Comparison of ENCODE assay signal across 20 cellular contexts in genomic region chr9:17422994-17423680, GRCh38.
DNase-seq lines count a peak whose midpoint lies in the region; ATAC-seq, FAIRE-seq and TF ChIP-seq lines count a peak whose summit lies in the region.
"Had no signal": no experiment of that assay in that cellular context is flagged by ENCODE, and none has a peak within 500 bp of the region (broad histone marks: within the 10 kb centered on the region; RNA-seq: fewer than 3 reads in every experiment).

No MANE protein-coding gene starts in this region.

- no peak overlapping the region for H3K4ac ChIP-seq in IMR-90 (ENCODE audit: low read depth, low read length)

- H3K14ac ChIP-seq in IMR-90 (replicated peaks; ENCODE audit: low read depth, low read length): no peak overlapping the region; the same call in 1 of the 2 replicates

- dilution Hi-C loops in IMR-90 (cut with HindIII; ENCODE audit: low sequenced_read_pairs, unreplicated experiment): no loop called here

- no peak overlapping the region for H3K56ac ChIP-seq in IMR-90 (ENCODE audit: extremely low read depth, insufficient read depth, low read length)

- no peak for TF ChIP-seq POLR2A in IMR-90 (IDR thresholded peaks at IDR 0.05; ENCODE audit: low read depth, low read length)

- no CpG with 5 or more reads among the region's 4 CpGs for WGBS in IMR-90 (ENCODE audit: extremely low coverage in 2 of 2, insufficient read length in 1 of 2), 2 experiments

- H3K27ac ChIP-seq in IMR-90 (ENCODE audit: insufficient read depth, low read length) (no peak overlapping the region), PC-3 (ENCODE audit: low read length) (no peak overlapping the region)
- H3K27ac ChIP-seq: cardiac muscle cell, dorsolateral prefrontal cortex, HL-60, SK-N-MC, tibial nerve had no signal

- ATAC-seq in IMR-90 (ENCODE audit: low read depth) (peak; percentile 29; the same call in 1 of the 2 replicates), PC-3 (peak; percentile 37), HG03045 (IDR thresholded peaks at IDR 0.05; ENCODE audit: unreplicated experiment) (no peak)

- no peak overlapping the region for H2BK5ac ChIP-seq in IMR-90 (ENCODE audit: low read depth, low read length, poor library complexity, severe bottlenecking)

- no peak overlapping the region for H2AFZ ChIP-seq in IMR-90 (replicated peaks; ENCODE audit: low read length, poor library complexity)
- no peak overlapping the region for H2AFZ ChIP-seq in PC-3 (ENCODE audit: low read length)

- no peaks in the 10 kb centered on the region; the same call in 1 of the 2 replicates for H3K9me1 ChIP-seq in IMR-90 (ENCODE audit: insufficient read depth, low read length)

- no peak overlapping the region for H3K4me2 ChIP-seq in IMR-90 (ENCODE audit: low read depth, low read length)
- H3K4me2 ChIP-seq in PC-3 (ENCODE audit: low read length): no peak overlapping the region

- intact Hi-C loops in IMR-90 (cut with micrococcal nuclease): no loop called here
- intact Hi-C loops in PC-3 (cut with micrococcal nuclease): no loop called here

- CTCF ChIA-PET in IMR-90 (lab: Yijun Ruan, JAX) (interaction anchor here (0.5 kb wide), 1 partner anchor 78 kb away, joined by 3 read pairs; no protein-coding TSS in a partner anchor), PC-3 (lab: Charles Lee) (no interaction called here)

- no peaks in the 10 kb centered on the region for H3K9me2 ChIP-seq in PC-3 (replicated peaks; ENCODE audit: low read length)

- no peak overlapping the region for H3K9ac ChIP-seq in IMR-90 (ENCODE audit: low read depth, low read length)
- H3K9ac ChIP-seq in PC-3 (ENCODE audit: low read length): no peak overlapping the region

- in situ Hi-C loops in IMR-90 (cut with MboI; ENCODE audit: low sequenced_read_pairs): no loop called here

- H4K5ac ChIP-seq in IMR-90 (ENCODE audit: low read depth, low read length): no peak overlapping the region

- H3K18ac ChIP-seq in IMR-90 (ENCODE audit: low read depth, low read length): no peak overlapping the region

- H3K79me2 ChIP-seq in PC-3 (ENCODE audit: low read length): no peaks in the 10 kb centered on the region

- H2AK9ac ChIP-seq in IMR-90 (replicated peaks; ENCODE audit: low read depth, low read length, poor library complexity): no peak overlapping the region

- H2BK15ac ChIP-seq in IMR-90 (ENCODE audit: low read depth, low read length): no peak overlapping the region

- no peak for FAIRE-seq in RCC 7860 (lab: Jason Lieb, UNC)

- H4K8ac ChIP-seq in IMR-90 (ENCODE audit: low read depth in 2 of 2, low read length in 2 of 2): no peak overlapping the region

- no peak overlapping the region for H3K4me3 ChIP-seq in IMR-90 (ENCODE audit: insufficient read depth, low read depth, low read length)
- no peak overlapping the region for H3K4me3 ChIP-seq in PC-3 (ENCODE audit: low read length)
- H3K4me3 ChIP-seq: cardiac muscle cell, dorsolateral prefrontal cortex, SK-N-MC, tibial nerve had no signal

- no TSS peak for BruUV-seq in IMR-90 (replicated peaks; lab: Mats Ljungman, UMichigan)
- BruUV-seq in PC-3 (replicated peaks; lab: Mats Ljungman, UMichigan): no TSS peak

- H2BK20ac ChIP-seq in IMR-90 (ENCODE audit: low read depth, low read length): no peak overlapping the region

- no peak overlapping the region for H4K91ac ChIP-seq in IMR-90 (ENCODE audit: insufficient read depth, low read depth, low read length)

- DNase-seq in IMR-90 (peak; percentile 36), PC-3 (peak; percentile 37), iris pigment epithelial cell (ENCODE audit: low read depth) (peak; percentile 36), stromal cell of bone marrow (ENCODE audit: low read depth) (peak; percentile 6), mesenteric fat pad (ENCODE audit: low spot score) (no peak), RCC 7860 (ENCODE audit: low spot score) (no peak)
- DNase-seq: activated CD4-positive, alpha-beta T cell treated with anti-CD3 and anti-CD28 coated beads, Interleukin-2, amount 50 U/mL, for 48 hours; activated gamma-delta T cell treated with Interleukin-2 at 50 U/mL for 16 hours; activated T-cell treated with anti-CD3 and anti-CD28 coated beads for 4 hours; dorsolateral prefrontal cortex; kidney glomerular epithelial cell; NCI-H187; nephron progenitor cell; RPMI8226; stimulated activated CD4-positive, alpha-beta T cell treated with anti-CD3 and anti-CD28 coated beads, Interleukin-2, amount 100 ng/mL, for 24 hours had no signal

- TF ChIP-seq CTCF in IMR-90 (conservative IDR thresholded peaks at IDR 0.05; ENCODE audit: low read depth, low read length): no peak
- no peak for TF ChIP-seq CTCF in PC-3 (conservative IDR thresholded peaks at IDR 0.05; ENCODE audit: low read depth, low read length)

- no peak for TF ChIP-seq RAD21 in IMR-90 (IDR thresholded peaks at IDR 0.05; ENCODE audit: low read length)

- H3K27me3 ChIP-seq in IMR-90 (ENCODE audit: control insufficient read depth, insufficient read depth, low read length) (no peaks in the 10 kb centered on the region), PC-3 (ENCODE audit: low read length) (no peaks in the 10 kb centered on the region)
- H3K27me3 ChIP-seq: cardiac muscle cell, dorsolateral prefrontal cortex, tibial nerve had no signal

- no peaks in the 10 kb centered on the region for H3F3A ChIP-seq in PC-3 (ENCODE audit: low read length, unreplicated experiment)

- H2AK5ac ChIP-seq in IMR-90 (ENCODE audit: low read depth, low read length): no peak overlapping the region

- H3K36me3 ChIP-seq in IMR-90 (ENCODE audit: control insufficient read depth, insufficient read depth, low read length) (no peaks in the 10 kb centered on the region; the same call in 1 of the 2 replicates), PC-3 (ENCODE audit: low read depth, low read length) (no peaks in the 10 kb centered on the region)
- H3K36me3 ChIP-seq: cardiac muscle cell had no signal

- no peaks in the 10 kb centered on the region for H3K4me1 ChIP-seq in IMR-90 (ENCODE audit: control insufficient read depth, insufficient read depth, low read length)
- H3K4me1 ChIP-seq in PC-3 (ENCODE audit: insufficient read depth, low read length): no peaks in the 10 kb centered on the region
- H3K4me1 ChIP-seq: tibial nerve had no signal

- no peak overlapping the region for H2BK120ac ChIP-seq in IMR-90 (ENCODE audit: low read depth, low read length)

- no peaks in the 10 kb centered on the region for H4K20me1 ChIP-seq in IMR-90 (ENCODE audit: insufficient read depth, low read length)
- no peaks in the 10 kb centered on the region for H4K20me1 ChIP-seq in PC-3 (ENCODE audit: low read length)

- POLR2A ChIA-PET in IMR-90 (lab: Charles Lee; ENCODE audit: unreplicated experiment): interaction anchor here (0.6 kb wide), 1 partner anchor 244 kb away, joined by 4 read pairs; no protein-coding TSS in a partner anchor
- POLR2A ChIA-PET in PC-3 (lab: Charles Lee; ENCODE audit: unreplicated experiment): no interaction called here

- no peaks in the 10 kb centered on the region for H3K9me3 ChIP-seq in IMR-90 (ENCODE audit: control insufficient read depth, insufficient read depth, low read length)
- no peaks in the 10 kb centered on the region for H3K9me3 ChIP-seq in PC-3 (ENCODE audit: low read length)
- H3K9me3 ChIP-seq: tibial nerve had no signal

- H3K23ac ChIP-seq in IMR-90 (ENCODE audit: low read depth, low read length): no peak overlapping the region

- no peaks in the 10 kb centered on the region for H3K79me1 ChIP-seq in IMR-90 (ENCODE audit: low read depth in 1 of 2, low read length in 2 of 2)

TF ChIP-seq in IMR-90, 13 proteins besides CTCF, POLR2A, EP300 and RAD21:
- TF ChIP-seq USF2 (IDR thresholded peaks at IDR 0.05; ENCODE audit: low read depth, low read length) (no peak), BHLHE40 (IDR thresholded peaks at IDR 0.05; ENCODE audit: low read depth, low read length) (no peak), MXI1 (IDR thresholded peaks at IDR 0.05; ENCODE audit: borderline replicate concordance, low read depth, low read length) (no peak), RCOR1 (IDR thresholded peaks at IDR 0.05; ENCODE audit: insufficient replicate concordance, low read length) (no peak), CEBPB (IDR thresholded peaks at IDR 0.05; ENCODE audit: low read depth, low read length) (peak; percentile 24; the same call in 1 of the 2 replicates)
TF ChIP-seq in IMR-90: peak in this region for 1.

Comparison
In these comparisons a context has a peak if more than half of its experiments do, and no peak if none do; other contexts are left out.
1. DNase-seq: peak in IMR-90 (single experiment), PC-3 (single experiment), iris pigment epithelial cell (single experiment) and stromal cell of bone marrow (single experiment); none in mesenteric fat pad (single experiment) and RCC 7860 (single experiment).